ENCODE assay signal across 15 cellular contexts in the genomic region with DNA sequence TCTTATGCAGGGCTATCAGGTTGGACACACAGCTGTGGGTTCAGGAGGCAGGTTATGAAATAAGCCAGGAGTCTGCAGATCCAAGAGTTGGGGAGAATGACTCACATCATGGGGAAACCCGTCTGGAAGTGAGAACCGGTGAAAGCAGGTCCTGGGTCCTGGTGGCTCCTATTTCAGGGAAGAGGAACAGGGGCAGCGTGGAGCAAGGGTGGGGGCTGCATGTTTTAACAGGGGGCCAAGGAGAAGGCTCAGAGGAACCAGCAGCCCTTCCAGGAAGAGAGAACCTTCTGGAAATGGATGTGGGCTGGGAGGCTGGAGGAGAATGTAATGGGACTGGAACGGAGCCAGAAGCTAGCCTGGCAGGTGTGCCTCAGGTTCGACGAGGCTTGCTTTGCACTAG. TPM values are rescaled to one million over a fixed set of nuclear protein-coding genes. Genes with fewer than 3 reads are reported as not detected.
DNase-seq lines count a peak whose midpoint lies in the region; FAIRE-seq and TF ChIP-seq lines count a peak whose summit lies in the region.
"Had no signal": no experiment of that assay in that cellular context is flagged by ENCODE, and none has a peak within 500 bp of the region (broad histone marks: within the 10 kb centered on the region; RNA-seq: fewer than 3 reads in every experiment).

No MANE protein-coding gene starts in this region.

- H3K4me1 ChIP-seq in uterus: no peaks in the 10 kb centered on the region
- H3K4me1 ChIP-seq: body of pancreas, left lung had no signal

- FAIRE-seq in RCC 7860 (lab: Jason Lieb, UNC) (no peak), urothelium cell line (lab: Jason Lieb, UNC) (no peak)
- FAIRE-seq: TTC549 had no signal

- TF ChIP-seq POLR2A in uterus (IDR thresholded peaks at IDR 0.05): no peak

- DNase-seq in NCI-H1436 (lab: John Stamatoyannopoulos, UW) (peak; percentile 31), NCI-H1436 treated with DMSO at 0.1 percent for 48 hours (lab: John Stamatoyannopoulos, UW) (no peak), RCC 7860 (ENCODE audit: low spot score) (peak; percentile 19), fibroblast of pulmonary artery (ENCODE audit: low read depth) (peak; percentile 41), urothelium cell line (ENCODE audit: low spot score) (peak; percentile 51), uterus (no peak)
- no peak for DNase-seq in central memory CD4-positive, alpha-beta T cell
- DNase-seq in activated CD8-positive, alpha-beta memory T cell treated with anti-CD3 and anti-CD28 coated beads for 24 hours: no peak
- DNase-seq: activated T-cell treated with anti-CD3 and anti-CD28 coated beads, Interleukin-2, amount 50 U/mL, for 1 hour; left lung; NCI-H1694; stimulated activated CD4-positive, alpha-beta T cell treated with anti-CD3 and anti-CD28 coated beads, Interleukin-1b, Interleukin-23, amount 100 ng/mL, for 48 hours; stimulated activated naive CD4-positive, alpha-beta T cell had no signal

- no peaks in the 10 kb centered on the region for H3K36me3 ChIP-seq in uterus
- H3K36me3 ChIP-seq: left lung had no signal

- no peak for TF ChIP-seq CTCF in fibroblast of pulmonary artery (IDR thresholded peaks at IDR 0.05; ENCODE audit: low read length, missing control alignments)
- no peak for TF ChIP-seq CTCF in uterus (IDR thresholded peaks at IDR 0.05)

- no peak overlapping the region for H3K27ac ChIP-seq in uterus
- H3K27ac ChIP-seq: body of pancreas, left lung had no signal

- H3K27me3 ChIP-seq in uterus: no peaks in the 10 kb centered on the region
- H3K27me3 ChIP-seq: body of pancreas had no signal

- H3K9me3 ChIP-seq in uterus: no peaks in the 10 kb centered on the region
- H3K9me3 ChIP-seq: body of pancreas, left lung had no signal

- intact Hi-C loops in uterus (cut with DNase I; ENCODE audit: low total_unique reads): no loop called here

- no peak overlapping the region for H3K4me3 ChIP-seq in fibroblast of pulmonary artery (replicated peaks; ENCODE audit: low read depth, low read length)
- H3K4me3 ChIP-seq in uterus: no peak overlapping the region
- H3K4me3 ChIP-seq: body of pancreas, left lung had no signal

RNA-seq across cellular contexts. Expression of gene KRT74, which starts 7.8 kb away (rescaled TPM):
- total RNA-seq in uterus: not detected
- total RNA-seq: body of pancreas, left lung had no signal

RNA-seq across cellular contexts. Expression of gene KRT72, which starts 19.8 kb away (rescaled TPM):
- total RNA-seq in uterus: under 1 TPM in 1 of 4 donors, not detected in 3; 0.51 TPM
- total RNA-seq: body of pancreas, left lung had no signal

RNA-seq across cellular contexts. Expression of gene KRT71, which starts 28.5 kb away (rescaled TPM):
- not detected for total RNA-seq in uterus
- total RNA-seq: body of pancreas, left lung had no signal

RNA-seq across cellular contexts. Expression of gene KRT73, which starts 36.9 kb away (rescaled TPM):
- total RNA-seq in uterus: not detected
- total RNA-seq: left lung had no signal

Comparison
In these comparisons a context has a peak if more than half of its experiments do, and no peak if none do; other contexts are left out.
1. DNase-seq: peak in NCI-H1436 (single experiment), RCC 7860 (single experiment), fibroblast of pulmonary artery (single experiment) and urothelium cell line (single experiment); none in NCI-H1436 treated with DMSO at 0.1 percent for 48 hours (single experiment), central memory CD4-positive, alpha-beta T cell (single experiment), activated CD8-positive, alpha-beta memory T cell treated with anti-CD3 and anti-CD28 coated beads for 24 hours (single experiment) and uterus (0 of 2).